ENCODE assay signal across 1 cellular context in the genomic region with DNA sequence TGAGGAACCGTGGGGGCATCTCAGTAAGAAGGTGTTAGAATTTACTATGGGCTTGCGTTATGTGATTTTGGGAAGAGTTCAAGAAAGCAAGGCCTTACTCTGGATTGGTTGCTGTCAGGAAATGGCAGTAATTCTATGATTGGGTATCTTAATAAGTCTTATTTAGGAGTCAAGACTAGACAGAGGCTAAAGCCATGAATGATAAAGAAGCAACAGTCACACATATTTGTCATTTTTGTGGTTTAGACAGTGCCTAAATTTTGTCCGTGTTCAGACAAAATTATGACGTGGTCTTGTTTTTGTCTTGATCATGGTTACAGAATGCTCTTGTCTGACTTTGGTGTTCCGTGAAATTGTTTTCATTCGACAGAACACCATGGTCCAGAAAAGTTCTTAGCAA.
TF ChIP-seq lines count a peak whose summit lies in the region.

No MANE protein-coding gene starts in this region.

TF ChIP-seq in H1, 55 proteins besides CTCF, POLR2A, EP300 and RAD21:
- TF ChIP-seq, protein P1, sequence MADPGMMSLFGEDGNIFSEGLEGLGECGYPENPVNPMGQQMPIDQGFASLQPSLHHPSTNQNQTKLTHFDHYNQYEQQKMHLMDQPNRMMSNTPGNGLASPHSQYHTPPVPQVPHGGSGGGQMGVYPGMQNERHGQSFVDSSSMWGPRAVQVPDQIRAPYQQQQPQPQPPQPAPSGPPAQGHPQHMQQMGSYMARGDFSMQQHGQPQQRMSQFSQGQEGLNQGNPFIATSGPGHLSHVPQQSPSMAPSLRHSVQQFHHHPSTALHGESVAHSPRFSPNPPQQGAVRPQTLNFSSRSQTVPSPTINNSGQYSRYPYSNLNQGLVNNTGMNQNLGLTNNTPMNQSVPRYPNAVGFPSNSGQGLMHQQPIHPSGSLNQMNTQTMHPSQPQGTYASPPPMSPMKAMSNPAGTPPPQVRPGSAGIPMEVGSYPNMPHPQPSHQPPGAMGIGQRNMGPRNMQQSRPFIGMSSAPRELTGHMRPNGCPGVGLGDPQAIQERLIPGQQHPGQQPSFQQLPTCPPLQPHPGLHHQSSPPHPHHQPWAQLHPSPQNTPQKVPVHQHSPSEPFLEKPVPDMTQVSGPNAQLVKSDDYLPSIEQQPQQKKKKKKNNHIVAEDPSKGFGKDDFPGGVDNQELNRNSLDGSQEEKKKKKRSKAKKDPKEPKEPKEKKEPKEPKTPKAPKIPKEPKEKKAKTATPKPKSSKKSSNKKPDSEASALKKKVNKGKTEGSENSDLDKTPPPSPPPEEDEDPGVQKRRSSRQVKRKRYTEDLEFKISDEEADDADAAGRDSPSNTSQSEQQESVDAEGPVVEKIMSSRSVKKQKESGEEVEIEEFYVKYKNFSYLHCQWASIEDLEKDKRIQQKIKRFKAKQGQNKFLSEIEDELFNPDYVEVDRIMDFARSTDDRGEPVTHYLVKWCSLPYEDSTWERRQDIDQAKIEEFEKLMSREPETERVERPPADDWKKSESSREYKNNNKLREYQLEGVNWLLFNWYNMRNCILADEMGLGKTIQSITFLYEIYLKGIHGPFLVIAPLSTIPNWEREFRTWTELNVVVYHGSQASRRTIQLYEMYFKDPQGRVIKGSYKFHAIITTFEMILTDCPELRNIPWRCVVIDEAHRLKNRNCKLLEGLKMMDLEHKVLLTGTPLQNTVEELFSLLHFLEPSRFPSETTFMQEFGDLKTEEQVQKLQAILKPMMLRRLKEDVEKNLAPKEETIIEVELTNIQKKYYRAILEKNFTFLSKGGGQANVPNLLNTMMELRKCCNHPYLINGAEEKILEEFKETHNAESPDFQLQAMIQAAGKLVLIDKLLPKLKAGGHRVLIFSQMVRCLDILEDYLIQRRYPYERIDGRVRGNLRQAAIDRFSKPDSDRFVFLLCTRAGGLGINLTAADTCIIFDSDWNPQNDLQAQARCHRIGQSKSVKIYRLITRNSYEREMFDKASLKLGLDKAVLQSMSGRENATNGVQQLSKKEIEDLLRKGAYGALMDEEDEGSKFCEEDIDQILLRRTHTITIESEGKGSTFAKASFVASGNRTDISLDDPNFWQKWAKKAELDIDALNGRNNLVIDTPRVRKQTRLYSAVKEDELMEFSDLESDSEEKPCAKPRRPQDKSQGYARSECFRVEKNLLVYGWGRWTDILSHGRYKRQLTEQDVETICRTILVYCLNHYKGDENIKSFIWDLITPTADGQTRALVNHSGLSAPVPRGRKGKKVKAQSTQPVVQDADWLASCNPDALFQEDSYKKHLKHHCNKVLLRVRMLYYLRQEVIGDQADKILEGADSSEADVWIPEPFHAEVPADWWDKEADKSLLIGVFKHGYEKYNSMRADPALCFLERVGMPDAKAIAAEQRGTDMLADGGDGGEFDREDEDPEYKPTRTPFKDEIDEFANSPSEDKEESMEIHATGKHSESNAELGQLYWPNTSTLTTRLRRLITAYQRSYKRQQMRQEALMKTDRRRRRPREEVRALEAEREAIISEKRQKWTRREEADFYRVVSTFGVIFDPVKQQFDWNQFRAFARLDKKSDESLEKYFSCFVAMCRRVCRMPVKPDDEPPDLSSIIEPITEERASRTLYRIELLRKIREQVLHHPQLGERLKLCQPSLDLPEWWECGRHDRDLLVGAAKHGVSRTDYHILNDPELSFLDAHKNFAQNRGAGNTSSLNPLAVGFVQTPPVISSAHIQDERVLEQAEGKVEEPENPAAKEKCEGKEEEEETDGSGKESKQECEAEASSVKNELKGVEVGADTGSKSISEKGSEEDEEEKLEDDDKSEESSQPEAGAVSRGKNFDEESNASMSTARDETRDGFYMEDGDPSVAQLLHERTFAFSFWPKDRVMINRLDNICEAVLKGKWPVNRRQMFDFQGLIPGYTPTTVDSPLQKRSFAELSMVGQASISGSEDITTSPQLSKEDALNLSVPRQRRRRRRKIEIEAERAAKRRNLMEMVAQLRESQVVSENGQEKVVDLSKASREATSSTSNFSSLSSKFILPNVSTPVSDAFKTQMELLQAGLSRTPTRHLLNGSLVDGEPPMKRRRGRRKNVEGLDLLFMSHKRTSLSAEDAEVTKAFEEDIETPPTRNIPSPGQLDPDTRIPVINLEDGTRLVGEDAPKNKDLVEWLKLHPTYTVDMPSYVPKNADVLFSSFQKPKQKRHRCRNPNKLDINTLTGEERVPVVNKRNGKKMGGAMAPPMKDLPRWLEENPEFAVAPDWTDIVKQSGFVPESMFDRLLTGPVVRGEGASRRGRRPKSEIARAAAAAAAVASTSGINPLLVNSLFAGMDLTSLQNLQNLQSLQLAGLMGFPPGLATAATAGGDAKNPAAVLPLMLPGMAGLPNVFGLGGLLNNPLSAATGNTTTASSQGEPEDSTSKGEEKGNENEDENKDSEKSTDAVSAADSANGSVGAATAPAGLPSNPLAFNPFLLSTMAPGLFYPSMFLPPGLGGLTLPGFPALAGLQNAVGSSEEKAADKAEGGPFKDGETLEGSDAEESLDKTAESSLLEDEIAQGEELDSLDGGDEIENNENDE (IDR thresholded peaks at IDR 0.05; ENCODE audit: insufficient replicate concordance, low read length): no peak
- TF ChIP-seq BACH1 (IDR thresholded peaks at IDR 0.05; ENCODE audit: low read length) (no peak), HDAC6 (IDR thresholded peaks at IDR 0.05; ENCODE audit: low read depth, low read length) (no peak), JUND (IDR thresholded peaks at IDR 0.05; ENCODE audit: low read length) (no peak), PHF8 (conservative IDR thresholded peaks at IDR 0.05; ENCODE audit: low read depth, low read length) (no peak), CHD2 (IDR thresholded peaks at IDR 0.05; ENCODE audit: low read length) (no peak), GABPA (IDR thresholded peaks at IDR 0.05; ENCODE audit: borderline replicate concordance, insufficient read depth, low read length) (no peak), HDAC2 (IDR thresholded peaks at IDR 0.05; ENCODE audit: borderline replicate concordance in 1 of 2, low read depth in 2 of 2, low read length in 2 of 2) (no peak), JUN (IDR thresholded peaks at IDR 0.05; ENCODE audit: low read depth, low read length) (no peak), CTBP2 (IDR thresholded peaks at IDR 0.05; ENCODE audit: borderline replicate concordance, insufficient read depth, insufficient read length, low read length) (no peak), EGR1 (IDR thresholded peaks at IDR 0.05; ENCODE audit: borderline replicate concordance, low read depth, low read length) (no peak), POU5F1 (IDR thresholded peaks at IDR 0.05; ENCODE audit: low read depth, low read length) (no peak), GTF2F1 (IDR thresholded peaks at IDR 0.05; ENCODE audit: borderline replicate concordance, low read depth, low read length) (no peak)
- TF ChIP-seq, protein P2, sequence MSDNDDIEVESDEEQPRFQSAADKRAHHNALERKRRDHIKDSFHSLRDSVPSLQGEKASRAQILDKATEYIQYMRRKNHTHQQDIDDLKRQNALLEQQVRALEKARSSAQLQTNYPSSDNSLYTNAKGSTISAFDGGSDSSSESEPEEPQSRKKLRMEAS (IDR thresholded peaks at IDR 0.05): no peak
